Comparison of ENCODE assay signal across 1 cellular context in the genomic region with DNA sequence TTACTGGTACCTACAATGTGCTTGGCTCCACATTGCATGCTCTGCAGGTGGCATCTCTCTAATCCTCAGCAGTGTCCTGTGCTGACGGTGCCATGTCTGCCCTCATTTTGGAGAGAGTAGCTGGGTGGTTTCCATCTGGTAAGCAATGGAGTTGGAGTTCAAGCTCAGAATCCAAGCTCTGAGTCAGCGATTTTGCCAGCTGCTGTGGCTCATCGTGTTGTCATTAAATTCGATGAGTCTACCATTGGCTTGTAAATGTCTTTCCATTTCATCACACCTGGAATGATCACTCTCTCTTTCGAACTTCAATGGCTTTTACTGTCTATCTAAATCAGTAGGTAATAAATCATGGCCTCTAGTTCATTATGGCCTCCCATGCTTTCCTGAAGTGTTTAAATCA.
TF ChIP-seq lines count a peak whose summit lies in the region.

No MANE protein-coding gene starts in this region.

TF ChIP-seq in HepG2, 621 proteins besides CTCF, POLR2A, EP300 and RAD21 (continued from another document):
- TF ChIP-seq, protein P1, sequence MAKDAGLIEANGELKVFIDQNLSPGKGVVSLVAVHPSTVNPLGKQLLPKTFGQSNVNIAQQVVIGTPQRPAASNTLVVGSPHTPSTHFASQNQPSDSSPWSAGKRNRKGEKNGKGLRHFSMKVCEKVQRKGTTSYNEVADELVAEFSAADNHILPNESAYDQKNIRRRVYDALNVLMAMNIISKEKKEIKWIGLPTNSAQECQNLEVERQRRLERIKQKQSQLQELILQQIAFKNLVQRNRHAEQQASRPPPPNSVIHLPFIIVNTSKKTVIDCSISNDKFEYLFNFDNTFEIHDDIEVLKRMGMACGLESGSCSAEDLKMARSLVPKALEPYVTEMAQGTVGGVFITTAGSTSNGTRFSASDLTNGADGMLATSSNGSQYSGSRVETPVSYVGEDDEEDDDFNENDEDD (CRISPR knock-in tag; IDR thresholded peaks at IDR 0.05; ENCODE audit: borderline replicate concordance), result no peak
- no peak for TF ChIP-seq FOXO1 (CRISPR knock-in tag; IDR thresholded peaks at IDR 0.05)
- TF ChIP-seq LCORL (IDR thresholded peaks at IDR 0.05), result no peak
- no peak for TF ChIP-seq LCORL (CRISPR knock-in tag; IDR thresholded peaks at IDR 0.05)
- TF ChIP-seq MAFK (conservative IDR thresholded peaks at IDR 0.05 in 1 of 2, IDR thresholded peaks at IDR 0.05 in 1 of 2; ENCODE audit: low read length in 2 of 2), result peak; percentile 68 to 91
- peak; percentile 31; the same call in 1 of the 2 replicates for TF ChIP-seq MAFG (CRISPR knock-in tag; IDR thresholded peaks at IDR 0.05)
- no peak for TF ChIP-seq NR2F1 (CRISPR knock-in tag; IDR thresholded peaks at IDR 0.05)
- no peak for TF ChIP-seq HNRNPK (IDR thresholded peaks at IDR 0.05; ENCODE audit: low read depth, low read length, poor library complexity, severe bottlenecking)
- TF ChIP-seq, protein P2, sequence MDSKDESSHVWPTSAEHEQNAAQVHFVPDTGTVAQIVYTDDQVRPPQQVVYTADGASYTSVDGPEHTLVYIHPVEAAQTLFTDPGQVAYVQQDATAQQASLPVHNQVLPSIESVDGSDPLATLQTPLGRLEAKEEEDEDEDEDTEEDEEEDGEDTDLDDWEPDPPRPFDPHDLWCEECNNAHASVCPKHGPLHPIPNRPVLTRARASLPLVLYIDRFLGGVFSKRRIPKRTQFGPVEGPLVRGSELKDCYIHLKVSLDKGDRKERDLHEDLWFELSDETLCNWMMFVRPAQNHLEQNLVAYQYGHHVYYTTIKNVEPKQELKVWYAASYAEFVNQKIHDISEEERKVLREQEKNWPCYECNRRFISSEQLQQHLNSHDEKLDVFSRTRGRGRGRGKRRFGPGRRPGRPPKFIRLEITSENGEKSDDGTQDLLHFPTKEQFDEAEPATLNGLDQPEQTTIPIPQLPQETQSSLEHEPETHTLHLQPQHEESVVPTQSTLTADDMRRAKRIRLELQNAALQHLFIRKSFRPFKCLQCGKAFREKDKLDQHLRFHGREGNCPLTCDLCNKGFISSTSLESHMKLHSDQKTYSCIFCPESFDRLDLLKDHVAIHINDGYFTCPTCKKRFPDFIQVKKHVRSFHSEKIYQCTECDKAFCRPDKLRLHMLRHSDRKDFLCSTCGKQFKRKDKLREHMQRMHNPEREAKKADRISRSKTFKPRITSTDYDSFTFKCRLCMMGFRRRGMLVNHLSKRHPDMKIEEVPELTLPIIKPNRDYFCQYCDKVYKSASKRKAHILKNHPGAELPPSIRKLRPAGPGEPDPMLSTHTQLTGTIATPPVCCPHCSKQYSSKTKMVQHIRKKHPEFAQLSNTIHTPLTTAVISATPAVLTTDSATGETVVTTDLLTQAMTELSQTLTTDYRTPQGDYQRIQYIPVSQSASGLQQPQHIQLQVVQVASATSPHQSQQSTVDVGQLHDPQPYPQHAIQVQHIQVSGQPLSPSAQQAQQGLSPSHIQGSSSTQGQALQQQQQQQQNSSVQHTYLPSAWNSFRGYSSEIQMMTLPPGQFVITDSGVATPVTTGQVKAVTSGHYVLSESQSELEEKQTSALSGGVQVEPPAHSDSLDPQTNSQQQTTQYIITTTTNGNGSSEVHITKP (CRISPR knock-in tag; IDR thresholded peaks at IDR 0.05; ENCODE audit: low read depth), result no peak
- TF ChIP-seq ZKSCAN8 (CRISPR knock-in tag; IDR thresholded peaks at IDR 0.05; ENCODE audit: borderline replicate concordance), result no peak
- TF ChIP-seq ZNF605 (CRISPR knock-in tag; IDR thresholded peaks at IDR 0.05), result no peak
- no peak for TF ChIP-seq ONECUT2 (CRISPR knock-in tag; IDR thresholded peaks at IDR 0.05)
